ENCODE assay signal across 13 cellular contexts in the genomic region with DNA sequence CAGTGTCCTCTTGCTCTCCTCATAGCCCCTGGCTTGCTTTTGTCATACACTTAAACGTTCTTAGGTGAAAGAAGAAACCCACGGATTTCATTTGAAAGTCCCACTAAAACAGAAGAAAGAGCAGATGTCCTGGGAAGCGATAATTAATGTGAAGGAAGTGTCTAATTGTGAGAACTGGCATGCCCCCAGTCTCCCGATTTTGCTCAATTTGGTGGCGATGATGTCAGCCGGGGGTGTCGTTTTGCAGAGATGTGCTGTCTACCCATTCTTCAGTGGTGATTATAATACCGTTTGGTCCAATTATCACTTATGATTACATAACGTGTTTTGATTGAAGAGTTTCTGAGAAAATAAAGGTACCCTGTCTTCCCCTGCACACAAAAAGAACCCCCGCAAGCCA.
"Had no signal": no experiment of that assay in that cellular context is flagged by ENCODE, and none has a peak within 500 bp of the region (broad histone marks: within the 10 kb centered on the region; RNA-seq: fewer than 3 reads in every experiment).

No MANE protein-coding gene starts in this region.

- H3K27me3 ChIP-seq: brain microvascular endothelial cell, gastroesophageal sphincter had no signal

- DNase-seq: activated B cell treated with CpG ODN at 0.5 μM for 24 hours; activated CD4-positive, alpha-beta T cell treated with anti-CD3 and anti-CD28 coated beads, Interleukin-2, amount 10 ng/mL, durations not matched to agents 24 days and 14 days; activated CD8-positive, alpha-beta memory T cell treated with anti-CD3 and anti-CD28 coated beads, Interleukin-2, amount 50 U/mL, for 48 hours; activated gamma-delta T cell treated with Interleukin-2 at 50 U/mL for 16 hours; amniotic stem cell; brain microvascular endothelial cell; erythroblast; stimulated activated CD4-positive, alpha-beta T cell treated with anti-CD3 and anti-CD28 coated beads, Interleukin-1b, Interleukin-23, amount 100 ng/mL, for 48 hours; trophoblast cell had no signal

- H3K9me3 Mint-ChIP-seq: activated B cell treated with CpG ODN at 0.5 μM for 24 hours; T-helper 2 cell treated with Interferon-gamma antibody and Interleukin-4, amounts not matched to agents 5 μg/mL and 100 μg/mL, for 36 hours had no signal

- H3K36me3 ChIP-seq: brain microvascular endothelial cell, gastroesophageal sphincter had no signal

- H3K36me3 Mint-ChIP-seq: activated naive CD8-positive, alpha-beta T cell had no signal

- H3K27ac ChIP-seq: brain microvascular endothelial cell had no signal

- H3K4me3 Mint-ChIP-seq: activated B cell treated with CpG ODN at 0.5 μM for 24 hours; activated CD4-positive, alpha-beta T cell treated with anti-CD3 and anti-CD28 coated beads, Interleukin-2, amount 10 ng/mL, durations not matched to agents 24 days and 14 days; activated naive CD8-positive, alpha-beta T cell; nephron; T-helper 2 cell treated with Interferon-gamma antibody and Interleukin-4, amounts not matched to agents 5 μg/mL and 100 μg/mL, for 36 hours had no signal

- H3K9me3 ChIP-seq: gastroesophageal sphincter had no signal

- H3K4me1 Mint-ChIP-seq: activated B cell treated with CpG ODN at 0.5 μM for 24 hours had no signal

- H3K27ac Mint-ChIP-seq: activated B cell treated with CpG ODN at 0.5 μM for 24 hours; activated CD4-positive, alpha-beta T cell treated with anti-CD3 and anti-CD28 coated beads, Interleukin-2, amount 10 ng/mL, durations not matched to agents 24 days and 14 days; activated naive CD8-positive, alpha-beta T cell; T-helper 2 cell treated with Interferon-gamma antibody and Interleukin-4, amounts not matched to agents 5 μg/mL and 100 μg/mL, for 36 hours had no signal

- ATAC-seq: gastroesophageal sphincter had no signal

- H3K27me3 Mint-ChIP-seq: activated B cell treated with CpG ODN at 0.5 μM for 24 hours; activated CD4-positive, alpha-beta T cell treated with anti-CD3 and anti-CD28 coated beads, Interleukin-2, amount 10 ng/mL, durations not matched to agents 24 days and 14 days had no signal

- H3K4me3 ChIP-seq: gastroesophageal sphincter had no signal
